8 cellular contexts compared by ENCODE assay signal in the genomic region with DNA sequence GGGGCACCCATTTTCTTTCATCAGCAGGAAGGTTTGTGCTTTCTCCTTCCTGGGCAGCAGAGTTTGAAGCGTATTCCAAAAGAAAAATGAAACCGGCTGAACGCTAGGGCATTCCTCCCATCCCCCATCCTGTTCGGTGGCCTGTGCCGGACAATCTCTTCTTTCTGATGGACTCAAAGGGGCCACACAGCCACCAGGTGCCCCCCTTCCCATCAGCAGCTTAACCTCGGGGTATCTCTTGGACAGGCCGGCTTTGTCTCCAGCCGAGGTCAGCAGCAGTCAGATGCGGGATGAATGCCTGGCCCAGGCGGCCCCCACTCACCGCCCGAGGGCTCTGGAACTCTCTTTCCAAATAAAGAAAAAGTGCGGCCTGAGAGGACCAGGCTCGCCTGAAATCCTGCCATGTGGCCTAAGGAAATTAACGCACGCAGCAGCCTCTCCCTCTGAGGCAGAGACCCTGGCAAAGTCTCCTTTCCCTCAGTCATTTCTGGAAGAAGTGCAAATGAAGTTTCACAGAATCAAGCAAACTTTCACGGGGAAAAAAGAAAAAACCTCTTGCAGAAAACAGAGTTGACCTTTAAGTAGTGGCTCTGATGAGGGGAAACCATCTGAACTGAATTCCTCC.
DNase-seq lines count a peak whose midpoint lies in the region; ATAC-seq, FAIRE-seq and TF ChIP-seq lines count a peak whose summit lies in the region.

No MANE protein-coding gene starts in this region.

- peak overlapping the region; percentile 29 for H3K27ac ChIP-seq in CD8-positive, alpha-beta T cell (ENCODE audit: low read depth, low read length)
- H3K27ac ChIP-seq in mesenchymal stem cell (ENCODE audit: low read length, poor library complexity, severe bottlenecking), result peak overlapping the region; percentile 100
- peak overlapping the region; percentile 86 to 99 (median 94) for H3K27ac ChIP-seq in tibial nerve

- DNase-seq in CD8-positive, alpha-beta T cell, result no peak
- DNase-seq in NCI-H2196 treated with DMSO at 0.1 percent for 48 hours (lab: John Stamatoyannopoulos, UW; ENCODE audit: unreplicated experiment) (peak; percentile 4), choroid plexus epithelial cell (ENCODE audit: low read depth) (peak; percentile 60), mesenchymal stem cell (peak; percentile 75), tibial nerve (ENCODE audit: low spot score in 2 of 2) (no peak), endothelial cell (ENCODE audit: low spot score) (no peak), HTR-8/SVneo (ENCODE audit: insufficient read length, low spot score) (no peak)

- no peak for TF ChIP-seq CTCF in CD8-positive, alpha-beta T cell (IDR thresholded peaks at IDR 0.05)
- TF ChIP-seq CTCF in choroid plexus epithelial cell (conservative IDR thresholded peaks at IDR 0.05; ENCODE audit: low read depth, low read length) (no peak), tibial nerve (IDR thresholded peaks at IDR 0.05) (peak in 1 of 5 experiments; percentile 16), endothelial cell (IDR thresholded peaks at IDR 0.05; ENCODE audit: unreplicated experiment) (no peak)

- intact Hi-C loops in CD8-positive, alpha-beta T cell (cut with DNase I, micrococcal nuclease), result loop anchor here (1.0 to 5.0 kb wide), 6 partner anchors 46 to 247 kb away; partner anchors contain the start of gene CDC16 (in 2 of the 2)

- H3K4me2 ChIP-seq in mesenchymal stem cell (ENCODE audit: low read length, poor library complexity, severe bottlenecking), result peak overlapping the region; percentile 69

- H3K9ac ChIP-seq in mesenchymal stem cell (ENCODE audit: low read length), result peak overlapping the region; percentile 97

- H3K18ac ChIP-seq in mesenchymal stem cell (ENCODE audit: low read depth in 1 of 2, low read length in 2 of 2), result peak overlapping the region; percentile 89 to 99

- H3K4me3 ChIP-seq in CD8-positive, alpha-beta T cell (ENCODE audit: low read depth, low read length), result peak overlapping the region; percentile 72
- H3K4me3 ChIP-seq in choroid plexus epithelial cell (ENCODE audit: low read depth, low read length), result peak overlapping the region; percentile 43
- peak overlapping the region; percentile 26 to 77 for H3K4me3 ChIP-seq in mesenchymal stem cell (ENCODE audit: insufficient read depth in 1 of 2, low read depth in 1 of 2, low read length in 2 of 2)
- H3K4me3 ChIP-seq in tibial nerve, result peak overlapping the region; percentile 9 to 50 (median 42)

- peak overlapping the region; percentile 96 for H3K27ac Mint-ChIP-seq in CD8-positive, alpha-beta T cell
- H3K27ac Mint-ChIP-seq in endothelial cell (ENCODE audit: unreplicated experiment), result no peak overlapping the region

- no peak for TF ChIP-seq POLR2A in tibial nerve (IDR thresholded peaks at IDR 0.05)

- H2AFZ ChIP-seq in mesenchymal stem cell (ENCODE audit: low read depth, low read length), result no peak overlapping the region

- ATAC-seq in CD8-positive, alpha-beta T cell, result no peak
- ATAC-seq in GM18858 (IDR thresholded peaks at IDR 0.05; ENCODE audit: unreplicated experiment), result no peak

- H4K8ac ChIP-seq in mesenchymal stem cell (ENCODE audit: low read length), result peak overlapping the region; percentile 99

- H2BK5ac ChIP-seq in mesenchymal stem cell (ENCODE audit: low read depth, low read length, poor library complexity, severe bottlenecking), result peak overlapping the region; percentile 98

- H2BK12ac ChIP-seq in mesenchymal stem cell (ENCODE audit: low read length in 2 of 2), result peak overlapping the region; percentile 97 to 98

- H3K9me3 Mint-ChIP-seq in CD8-positive, alpha-beta T cell, result no peaks in the 10 kb centered on the region
- no peaks in the 10 kb centered on the region for H3K9me3 Mint-ChIP-seq in endothelial cell (ENCODE audit: unreplicated experiment)

- POLR2A ChIA-PET in CD8-positive, alpha-beta T cell (lab: Charles Lee), result interaction anchor here (1.0 to 1.7 kb wide), 4 partner anchors 45 to 171 kb away, joined by 3 to 16 read pairs (median 7); no protein-coding TSS in a partner anchor

- no peak overlapping the region for H3K14ac ChIP-seq in mesenchymal stem cell (ENCODE audit: low read length in 2 of 2)

- peaks cover 45% of the 10 kb centered on the region for H3K36me3 Mint-ChIP-seq in CD8-positive, alpha-beta T cell
- H3K36me3 Mint-ChIP-seq in endothelial cell (ENCODE audit: low read depth, unreplicated experiment), result peaks cover 11% of the 10 kb centered on the region

- H3K9me3 ChIP-seq in CD8-positive, alpha-beta T cell (ENCODE audit: low read length), result no peaks in the 10 kb centered on the region
- H3K9me3 ChIP-seq in mesenchymal stem cell (ENCODE audit: control insufficient read depth, low read length) (no peaks in the 10 kb centered on the region), tibial nerve (no peaks in the 10 kb centered on the region)

- peak overlapping the region in 1 of 2 experiments; percentile 34 for H3K23ac ChIP-seq in mesenchymal stem cell (ENCODE audit: low read length in 2 of 2)

- WGBS in mesenchymal stem cell, result 10% methylated on average over 17 of the region's 17 CpGs
- WGBS in tibial nerve, 2 donors, result 10 to 11% methylated on average over 11 to 14 of the region's 17 CpGs

- H3K27me3 ChIP-seq in CD8-positive, alpha-beta T cell (ENCODE audit: insufficient read depth, low read length), result no peaks in the 10 kb centered on the region
- H3K27me3 ChIP-seq in mesenchymal stem cell (ENCODE audit: control insufficient read depth in 1 of 2, insufficient read depth in 1 of 2, low read length in 2 of 2) (no peaks in the 10 kb centered on the region), tibial nerve (no peaks in the 10 kb centered on the region)

- CTCF ChIA-PET in CD8-positive, alpha-beta T cell (lab: Charles Lee), result interaction anchor here (1.5 to 1.6 kb wide), 3 partner anchors 15 to 162 kb away, joined by 3 to 6 read pairs (median 3); no protein-coding TSS in a partner anchor

- H3K36me3 ChIP-seq in CD8-positive, alpha-beta T cell (ENCODE audit: insufficient read depth, low read length), result peaks cover 24% of the 10 kb centered on the region
- H3K36me3 ChIP-seq in mesenchymal stem cell (ENCODE audit: control insufficient read depth in 1 of 2, insufficient read depth in 2 of 2, low read depth in 1 of 2, low read length in 2 of 2) (peaks cover 11 to 44% of the 10 kb centered on the region in 2 experiments), tibial nerve (no peaks in the 10 kb centered on the region)

- H3K4me1 Mint-ChIP-seq in CD8-positive, alpha-beta T cell (ENCODE audit: low read depth), result peaks cover 71% of the 10 kb centered on the region
- H3K4me1 Mint-ChIP-seq in endothelial cell (ENCODE audit: unreplicated experiment), result peaks cover 29% of the 10 kb centered on the region

- peak overlapping the region; percentile 97 for H2BK120ac ChIP-seq in mesenchymal stem cell (ENCODE audit: low read depth, low read length)

- H2AK5ac ChIP-seq in mesenchymal stem cell (ENCODE audit: low read length, severe bottlenecking), result peak overlapping the region; percentile 76

- no peaks in the 10 kb centered on the region for H3K79me1 ChIP-seq in mesenchymal stem cell (replicated peaks; ENCODE audit: low read length, poor library complexity, severe bottlenecking)

- TF ChIP-seq EP300 in tibial nerve (IDR thresholded peaks at IDR 0.05), result no peak

- peak overlapping the region; percentile 87 for H2BK15ac ChIP-seq in mesenchymal stem cell (ENCODE audit: low read depth, poor library complexity, severe bottlenecking)

- peaks cover 64% of the 10 kb centered on the region for H3K4me1 ChIP-seq in CD8-positive, alpha-beta T cell (ENCODE audit: insufficient read depth, low read length)
- H3K4me1 ChIP-seq in mesenchymal stem cell (ENCODE audit: control insufficient read depth, insufficient read depth, low read depth, low read length) (peaks cover 65% of the 10 kb centered on the region), tibial nerve (peaks cover 3 to 94% (median 74%) of the 10 kb centered on the region in 4 donors)

- FAIRE-seq in HTR-8/SVneo (lab: Jason Lieb, UNC), result no peak

- peak overlapping the region; percentile 84 for H3K4me3 Mint-ChIP-seq in CD8-positive, alpha-beta T cell
- no peak overlapping the region for H3K4me3 Mint-ChIP-seq in endothelial cell (ENCODE audit: unreplicated experiment)

- H3K27me3 Mint-ChIP-seq in CD8-positive, alpha-beta T cell (ENCODE audit: low read depth), result no peaks in the 10 kb centered on the region
- H3K27me3 Mint-ChIP-seq in endothelial cell (ENCODE audit: unreplicated experiment), result peaks cover 14% of the 10 kb centered on the region

- peak overlapping the region; percentile 97 for H4K91ac ChIP-seq in mesenchymal stem cell (ENCODE audit: low read length)

- H3K4ac ChIP-seq in mesenchymal stem cell (ENCODE audit: low read depth in 1 of 2, low read length in 2 of 2), result peak overlapping the region; percentile 71 to 86

Comparison
In these comparisons a context has a peak if more than half of its experiments do, and no peak if none do; other contexts are left out.
1. DNase-seq: peak in NCI-H2196 treated with DMSO at 0.1 percent for 48 hours (single experiment), choroid plexus epithelial cell (single experiment) and mesenchymal stem cell (single experiment); none in CD8-positive, alpha-beta T cell (0 of 7), tibial nerve (0 of 2), endothelial cell (single experiment) and HTR-8/SVneo (single experiment).
2. H3K27ac ChIP-seq: peak in every context shown above with its lines; median percentile 100 in mesenchymal stem cell; 94 in tibial nerve; 29 in CD8-positive, alpha-beta T cell.
3. Peak in every context shown above with its lines, with median percentiles within 50 percentile points of each other: H3K4me3 ChIP-seq.